ENCODE assay signal across 29 cellular contexts in genomic region chr10:3028444-3028843, GRCh38.
"Had no signal": no experiment of that assay in that cellular context is flagged by ENCODE, and none has a peak within 500 bp of the region (broad histone marks: within the 10 kb centered on the region; RNA-seq: fewer than 3 reads in every experiment).

No MANE protein-coding gene starts in this region.

- H3K27ac ChIP-seq: ascending aorta, breast epithelium, cardiac muscle cell, colonic mucosa, dorsolateral prefrontal cortex had no signal

- DNase-seq: activated CD4-positive, alpha-beta memory T cell treated with anti-CD3 and anti-CD28 coated beads for 36 hours; activated CD4-positive, alpha-beta T cell treated with anti-CD3 and anti-CD28 coated beads for 36 hours; activated CD4-positive, alpha-beta T cell treated with anti-CD3 and anti-CD28 coated beads, Interleukin-2, amount 10 ng/mL, durations not matched to agents 24 days and 14 days; activated CD4-positive, CD25-positive, alpha-beta regulatory T cell; activated CD4-positive, CD25-positive, alpha-beta regulatory T cell treated with anti-CD3 and anti-CD28 coated beads, Interleukin-2, amount 50 U/mL, for 72 hours; activated CD8-positive, alpha-beta memory T cell treated with anti-CD3 and anti-CD28 coated beads, Interleukin-2, amount 10 ng/mL, durations not matched to agents 7 days and 5 days; activated CD8-positive, alpha-beta memory T cell treated with anti-CD3 and anti-CD28 coated beads, Interleukin-2, amount 50 U/mL, for 4 hours; activated CD8-positive, alpha-beta T cell treated with anti-CD3 and anti-CD28 coated beads, Interleukin-2, amount 10 ng/mL, durations not matched to agents 7 days and 5 days; activated gamma-delta T cell; activated naive CD4-positive, alpha-beta T cell; activated naive CD4-positive, alpha-beta T cell treated with anti-CD3 and anti-CD28 coated beads, Interleukin-2, amount 10 ng/mL, durations not matched to agents 7 days and 5 days; activated naive CD8-positive, alpha-beta T cell treated with anti-CD3 and anti-CD28 coated beads, Interleukin-2, amount 10 ng/mL, durations not matched to agents 7 days and 5 days; activated T-cell treated with anti-CD3 and anti-CD28 coated beads, Interleukin-2, amount 50 U/mL, for 1 hour; activated T-cell treated with anti-CD3 and anti-CD28 coated beads, Interleukin-2, amount 50 U/mL, for 48 hours; central memory CD4-positive, alpha-beta T cell; cerebellar nuclear complex; colonic mucosa; dorsolateral prefrontal cortex; effector memory CD4-positive, alpha-beta T cell; endodermal cell; foreskin fibroblast; head of caudate nucleus; T-helper 2 cell had no signal

- H3K36me3 Mint-ChIP-seq: activated CD4-positive, alpha-beta memory T cell treated with anti-CD3 and anti-CD28 coated beads for 36 hours; activated CD8-positive, alpha-beta memory T cell treated with anti-CD3 and anti-CD28 coated beads, Interleukin-2, amount 10 ng/mL, durations not matched to agents 7 days and 5 days; activated naive CD4-positive, alpha-beta T cell treated with anti-CD3 and anti-CD28 coated beads, Interleukin-2, amount 10 ng/mL, durations not matched to agents 7 days and 5 days; activated naive CD4-positive, alpha-beta T cell treated with anti-CD3 and anti-CD28 coated beads, Interleukin-2, amount 50 U/mL, for 72 hours; activated naive CD8-positive, alpha-beta T cell treated with anti-CD3 and anti-CD28 coated beads, Interleukin-2, amount 10 ng/mL, durations not matched to agents 7 days and 5 days; brain had no signal

- ATAC-seq: activated CD4-positive, alpha-beta T cell treated with anti-CD3 and anti-CD28 coated beads for 36 hours; activated CD8-positive, alpha-beta memory T cell treated with anti-CD3 and anti-CD28 coated beads, Interleukin-2, amount 10 ng/mL, durations not matched to agents 7 days and 5 days; activated CD8-positive, alpha-beta T cell treated with anti-CD3 and anti-CD28 coated beads, Interleukin-2, amount 10 ng/mL, durations not matched to agents 7 days and 5 days; activated naive CD4-positive, alpha-beta T cell treated with anti-CD3 and anti-CD28 coated beads, Interleukin-2, amount 50 U/mL, for 72 hours; esophagus mucosa had no signal

- H3K4me1 Mint-ChIP-seq: activated CD4-positive, alpha-beta T cell treated with anti-CD3 and anti-CD28 coated beads, Interleukin-2, amount 10 ng/mL, durations not matched to agents 24 days and 14 days; activated CD8-positive, alpha-beta memory T cell treated with anti-CD3 and anti-CD28 coated beads, Interleukin-2, amount 10 ng/mL, durations not matched to agents 7 days and 5 days; activated naive CD4-positive, alpha-beta T cell treated with anti-CD3 and anti-CD28 coated beads, Interleukin-2, amount 10 ng/mL, durations not matched to agents 7 days and 5 days; activated naive CD8-positive, alpha-beta T cell treated with anti-CD3 and anti-CD28 coated beads, Interleukin-2, amount 10 ng/mL, durations not matched to agents 7 days and 5 days; brain; endodermal cell had no signal

- H3K36me3 ChIP-seq: ascending aorta, breast epithelium, cardiac muscle cell, colonic mucosa had no signal

- H3K9me3 ChIP-seq: ascending aorta, breast epithelium, colonic mucosa had no signal

- H3K27me3 Mint-ChIP-seq: brain had no signal

- H3K4me1 ChIP-seq: ascending aorta, breast epithelium, colonic mucosa had no signal

- H3K9me3 Mint-ChIP-seq: activated CD4-positive, alpha-beta memory T cell treated with anti-CD3 and anti-CD28 coated beads for 36 hours; activated CD4-positive, alpha-beta T cell treated with anti-CD3 and anti-CD28 coated beads, Interleukin-2, amount 10 ng/mL, durations not matched to agents 24 days and 14 days; activated naive CD4-positive, alpha-beta T cell treated with anti-CD3 and anti-CD28 coated beads, Interleukin-2, amount 10 ng/mL, durations not matched to agents 7 days and 5 days; activated naive CD4-positive, alpha-beta T cell treated with anti-CD3 and anti-CD28 coated beads, Interleukin-2, amount 50 U/mL, for 72 hours; activated naive CD8-positive, alpha-beta T cell treated with anti-CD3 and anti-CD28 coated beads, Interleukin-2, amount 10 ng/mL, durations not matched to agents 7 days and 5 days had no signal

- H3K4me3 Mint-ChIP-seq: activated CD4-positive, alpha-beta memory T cell treated with anti-CD3 and anti-CD28 coated beads for 36 hours; activated CD4-positive, alpha-beta T cell treated with anti-CD3 and anti-CD28 coated beads for 36 hours; activated CD4-positive, alpha-beta T cell treated with anti-CD3 and anti-CD28 coated beads, Interleukin-2, amount 10 ng/mL, durations not matched to agents 24 days and 14 days; activated CD8-positive, alpha-beta memory T cell treated with anti-CD3 and anti-CD28 coated beads, Interleukin-2, amount 10 ng/mL, durations not matched to agents 7 days and 5 days; activated CD8-positive, alpha-beta T cell treated with anti-CD3 and anti-CD28 coated beads, Interleukin-2, amount 10 ng/mL, durations not matched to agents 7 days and 5 days; activated naive CD4-positive, alpha-beta T cell treated with anti-CD3 and anti-CD28 coated beads, Interleukin-2, amount 10 ng/mL, durations not matched to agents 7 days and 5 days; activated naive CD8-positive, alpha-beta T cell treated with anti-CD3 and anti-CD28 coated beads, Interleukin-2, amount 10 ng/mL, durations not matched to agents 7 days and 5 days; brain; endodermal cell had no signal

- H3K27ac Mint-ChIP-seq: activated CD4-positive, alpha-beta memory T cell treated with anti-CD3 and anti-CD28 coated beads for 36 hours; activated CD4-positive, alpha-beta T cell treated with anti-CD3 and anti-CD28 coated beads for 36 hours; activated CD4-positive, alpha-beta T cell treated with anti-CD3 and anti-CD28 coated beads, Interleukin-2, amount 10 ng/mL, durations not matched to agents 24 days and 14 days; activated CD8-positive, alpha-beta memory T cell treated with anti-CD3 and anti-CD28 coated beads, Interleukin-2, amount 10 ng/mL, durations not matched to agents 7 days and 5 days; activated CD8-positive, alpha-beta T cell treated with anti-CD3 and anti-CD28 coated beads, Interleukin-2, amount 10 ng/mL, durations not matched to agents 7 days and 5 days; activated naive CD4-positive, alpha-beta T cell treated with anti-CD3 and anti-CD28 coated beads, Interleukin-2, amount 10 ng/mL, durations not matched to agents 7 days and 5 days; activated naive CD4-positive, alpha-beta T cell treated with anti-CD3 and anti-CD28 coated beads, Interleukin-2, amount 50 U/mL, for 72 hours; activated naive CD8-positive, alpha-beta T cell treated with anti-CD3 and anti-CD28 coated beads, Interleukin-2, amount 10 ng/mL, durations not matched to agents 7 days and 5 days; brain; endodermal cell had no signal

- H3K4me3 ChIP-seq: ascending aorta, breast epithelium, cardiac muscle cell, colonic mucosa, dorsolateral prefrontal cortex had no signal
